9 cellular contexts compared by ENCODE assay signal in the genomic region with DNA sequence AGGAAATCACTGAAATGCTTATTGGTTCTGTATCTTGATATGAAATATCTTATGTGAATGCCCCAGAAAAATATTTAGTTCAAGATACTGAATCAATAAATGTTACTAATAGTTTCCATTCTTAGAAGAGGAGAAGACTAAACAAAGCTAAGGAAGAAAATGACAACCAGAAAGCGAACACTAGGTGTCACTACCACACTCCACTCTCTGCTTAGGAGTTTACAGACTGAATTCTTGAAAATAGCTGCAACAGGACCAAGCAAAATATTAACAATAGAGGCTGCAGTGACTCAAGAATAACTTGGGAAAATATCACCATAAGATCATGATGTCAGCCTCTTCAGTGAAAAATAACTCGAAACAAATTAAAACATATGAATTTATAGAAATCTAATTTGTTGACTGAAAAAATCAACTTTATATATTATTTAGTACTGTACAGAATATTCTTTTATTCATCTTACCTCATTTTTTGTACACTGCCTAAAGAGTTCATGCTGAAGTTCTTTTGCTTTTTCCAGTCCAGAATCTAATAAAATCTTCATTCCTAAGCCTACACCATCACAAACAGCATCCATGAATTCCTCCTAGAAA.
DNase-seq lines count a peak whose midpoint lies in the region; ATAC-seq and TF ChIP-seq lines count a peak whose summit lies in the region.
"Had no signal": no experiment of that assay in that cellular context is flagged by ENCODE, and none has a peak within 500 bp of the region (broad histone marks: within the 10 kb centered on the region; RNA-seq: fewer than 3 reads in every experiment).

No MANE protein-coding gene starts in this region.

- intact Hi-C loops in activated CD4-positive, alpha-beta T cell treated with anti-CD3 and anti-CD28 coated beads for 36 hours (cut with DNase I, micrococcal nuclease), result loop anchor here (1.0 to 5.0 kb wide), 5 partner anchors 66 to 1987 kb away; no protein-coding TSS in a partner anchor

- ATAC-seq in activated CD4-positive, alpha-beta T cell treated with anti-CD3 and anti-CD28 coated beads for 36 hours, result peak; percentile 60
- peak; percentile 52 for ATAC-seq in HG03432 (IDR thresholded peaks at IDR 0.05; ENCODE audit: unreplicated experiment)
- peak; percentile 50; the same call in 2 of the 3 replicates for ATAC-seq in RWPE2 (ENCODE audit: low read depth)
- no peak for ATAC-seq in HG02884 (IDR thresholded peaks at IDR 0.05; ENCODE audit: unreplicated experiment)

- DNase-seq in activated CD4-positive, alpha-beta T cell treated with anti-CD3 and anti-CD28 coated beads for 36 hours, result peak; percentile 24
- no peak for DNase-seq in activated CD4-positive, alpha-beta T cell treated with anti-CD3 and anti-CD28 coated beads, Interleukin-2, amount 50 U/mL, for 1 hour
- DNase-seq in RWPE2 (ENCODE audit: low spot score), result no peak
- peak; percentile 29 for DNase-seq in epithelial cell of proximal tubule (ENCODE audit: low read depth)
- no peak for DNase-seq in osteocyte (ENCODE audit: extremely low spot score, unreplicated experiment)
- DNase-seq in mucosa of gallbladder (ENCODE audit: low spot score), result no peak

- H3K36me3 ChIP-seq in RWPE2 (ENCODE audit: low read depth), result peaks cover 75% of the 10 kb centered on the region

- peak; percentile 84 for TF ChIP-seq CTCF in RWPE2 (IDR thresholded peaks at IDR 0.05; ENCODE audit: poor library complexity, severe bottlenecking)
- peak; percentile 83 for TF ChIP-seq CTCF in epithelial cell of proximal tubule (conservative IDR thresholded peaks at IDR 0.05; ENCODE audit: low read depth, low read length)
- TF ChIP-seq CTCF in osteocyte (IDR thresholded peaks at IDR 0.05), result peak; percentile 82

- POLR2A ChIA-PET in activated CD4-positive, alpha-beta T cell treated with anti-CD3 and anti-CD28 coated beads for 36 hours (lab: Charles Lee), result interaction anchor here (0.5 kb wide), 1 partner anchor 63 kb away, joined by 5 read pairs; no protein-coding TSS in a partner anchor

- H3K4me3 ChIP-seq in RWPE2 (ENCODE audit: severe bottlenecking) (no peak overlapping the region), epithelial cell of proximal tubule (ENCODE audit: low read depth, low read length) (no peak overlapping the region)

- H3K36me3 Mint-ChIP-seq in activated CD4-positive, alpha-beta T cell treated with anti-CD3 and anti-CD28 coated beads for 36 hours (ENCODE audit: low read depth), result peaks cover 3% of the 10 kb centered on the region
- no peaks in the 10 kb centered on the region for H3K36me3 Mint-ChIP-seq in osteocyte (ENCODE audit: unreplicated experiment)
- H3K36me3 Mint-ChIP-seq: activated naive CD8-positive, alpha-beta T cell had no signal

- no peaks in the 10 kb centered on the region for H3K27me3 Mint-ChIP-seq in activated CD4-positive, alpha-beta T cell treated with anti-CD3 and anti-CD28 coated beads for 36 hours
- no peaks in the 10 kb centered on the region for H3K27me3 Mint-ChIP-seq in osteocyte (ENCODE audit: unreplicated experiment)
- H3K27me3 Mint-ChIP-seq: activated naive CD8-positive, alpha-beta T cell had no signal

- no peaks in the 10 kb centered on the region for H3K4me1 ChIP-seq in RWPE2 (ENCODE audit: insufficient read depth, poor library complexity, severe bottlenecking)

- H3K4me3 Mint-ChIP-seq in activated CD4-positive, alpha-beta T cell treated with anti-CD3 and anti-CD28 coated beads for 36 hours, result no peak overlapping the region
- no peak overlapping the region for H3K4me3 Mint-ChIP-seq in osteocyte (ENCODE audit: unreplicated experiment)
- H3K4me3 Mint-ChIP-seq: activated naive CD8-positive, alpha-beta T cell had no signal

- H3K9me3 Mint-ChIP-seq in activated CD4-positive, alpha-beta T cell treated with anti-CD3 and anti-CD28 coated beads for 36 hours (ENCODE audit: low read depth), result no peaks in the 10 kb centered on the region
- no peaks in the 10 kb centered on the region for H3K9me3 Mint-ChIP-seq in osteocyte (ENCODE audit: unreplicated experiment)

- H3K27ac Mint-ChIP-seq in activated CD4-positive, alpha-beta T cell treated with anti-CD3 and anti-CD28 coated beads for 36 hours, result no peak overlapping the region
- no peak overlapping the region for H3K27ac Mint-ChIP-seq in osteocyte (ENCODE audit: unreplicated experiment)
- H3K27ac Mint-ChIP-seq: activated naive CD8-positive, alpha-beta T cell had no signal

- H3K27me3 ChIP-seq in RWPE2 (ENCODE audit: insufficient read depth, poor library complexity, severe bottlenecking), result no peaks in the 10 kb centered on the region

- H3K27ac ChIP-seq in RWPE2 (ENCODE audit: poor library complexity, severe bottlenecking), result no peak overlapping the region

- CTCF ChIA-PET in activated CD4-positive, alpha-beta T cell treated with anti-CD3 and anti-CD28 coated beads for 36 hours (lab: Charles Lee), result interaction anchor here (0.6 to 2.6 kb wide), 24 partner anchors 8 to 578 kb away, joined by 3 to 12 read pairs (median 3); no protein-coding TSS in a partner anchor

- no peaks in the 10 kb centered on the region for H3K9me3 ChIP-seq in RWPE2 (ENCODE audit: severe bottlenecking)

- peaks cover 10% of the 10 kb centered on the region for H3K4me1 Mint-ChIP-seq in activated CD4-positive, alpha-beta T cell treated with anti-CD3 and anti-CD28 coated beads for 36 hours
- H3K4me1 Mint-ChIP-seq in osteocyte (ENCODE audit: unreplicated experiment), result no peaks in the 10 kb centered on the region

Comparison
In these comparisons a context has a peak if more than half of its experiments do, and no peak if none do; other contexts are left out.
1. DNase-seq: peak in activated CD4-positive, alpha-beta T cell treated with anti-CD3 and anti-CD28 coated beads for 36 hours (single experiment) and epithelial cell of proximal tubule (single experiment); none in activated CD4-positive, alpha-beta T cell treated with anti-CD3 and anti-CD28 coated beads, Interleukin-2, amount 50 U/mL, for 1 hour (single experiment), RWPE2 (single experiment), osteocyte (single experiment) and mucosa of gallbladder (single experiment).
2. Peak in every context shown above with its lines, with median percentiles within 50 percentile points of each other: CTCF ChIP-seq.